In genomic region chr14:100279133-100279532, GRCh38 we compare ENCODE assay signal across 20 cellular contexts. TPM values are rescaled to one million over a fixed set of nuclear protein-coding genes. Genes with fewer than 3 reads are reported as not detected.
DNase-seq lines count a peak whose midpoint lies in the region; ATAC-seq and TF ChIP-seq lines count a peak whose summit lies in the region.
"Had no signal": no experiment of that assay in that cellular context is flagged by ENCODE, and none has a peak within 500 bp of the region (broad histone marks: within the 10 kb centered on the region; RNA-seq: fewer than 3 reads in every experiment).

No MANE protein-coding gene starts in this region.

- H3K23ac ChIP-seq in H9 (ENCODE audit: insufficient read length, low read depth, low read length): no peak overlapping the region

- TF ChIP-seq CTCF in CD4-positive, alpha-beta T cell (IDR thresholded peaks at IDR 0.05): no peak
- no peak for TF ChIP-seq CTCF in H9 (conservative IDR thresholded peaks at IDR 0.05)

- H4K91ac ChIP-seq in H9 (ENCODE audit: insufficient read length, low read depth, low read length): no peak overlapping the region

- no peak overlapping the region for H3K27ac ChIP-seq in CD4-positive, alpha-beta T cell (ENCODE audit: low read depth, low read length)
- H3K27ac ChIP-seq in H9 (ENCODE audit: insufficient read length, low read depth, low read length): no peak overlapping the region
- H3K27ac ChIP-seq: parathyroid adenoma had no signal

- H3K27ac Mint-ChIP-seq in CD4-positive, alpha-beta T cell: peak overlapping the region; percentile 71
- peak overlapping the region in 2 of 3 experiments; percentile 26 to 29; a peak in 2 of 7 replicates for H3K27ac Mint-ChIP-seq in H9
- peak overlapping the region; percentile 82 for H3K27ac Mint-ChIP-seq in activated T-helper 17 cell treated with anti-CD3 and anti-CD28 coated beads, Interleukin-2, amount 50 U/mL, for 72 hours
- peak overlapping the region in 9 of 10 donors; percentile 10 to 91 (median 65) for H3K27ac Mint-ChIP-seq in naive thymus-derived CD8-positive, alpha-beta T cell

- H2AK5ac ChIP-seq in H9 (ENCODE audit: insufficient read length, low read length): no peak overlapping the region

- H2BK120ac ChIP-seq in H9 (ENCODE audit: low read depth, low read length, poor library complexity, severe bottlenecking): no peak overlapping the region

- H3K18ac ChIP-seq in H9 (ENCODE audit: insufficient read length, low read depth, low read length): no peak overlapping the region

- ATAC-seq in CD4-positive, alpha-beta T cell (ENCODE audit: poor library complexity): no peak
- ATAC-seq in activated T-helper 17 cell treated with anti-CD3 and anti-CD28 coated beads, Interleukin-2, amount 50 U/mL, for 72 hours (replicated peaks): no peak
- ATAC-seq in naive thymus-derived CD8-positive, alpha-beta T cell: no peak
- no peak for ATAC-seq in GM21786 (IDR thresholded peaks at IDR 0.05; ENCODE audit: unreplicated experiment)
- ATAC-seq: gastrocnemius medialis had no signal

- H4K5ac ChIP-seq in H9 (ENCODE audit: insufficient read length, low read depth, low read length): no peak overlapping the region

- H3K56ac ChIP-seq in H9 (ENCODE audit: insufficient read length, low read depth, low read length): no peak overlapping the region

- peaks cover 8% of the 10 kb centered on the region; the same call in 1 of the 2 replicates for H3K79me2 ChIP-seq in H9 (ENCODE audit: insufficient read depth, low read length)

- no peaks in the 10 kb centered on the region for H3K9me3 ChIP-seq in CD4-positive, alpha-beta T cell (ENCODE audit: control insufficient read depth, low read length)
- H3K9me3 ChIP-seq in H9 (ENCODE audit: control insufficient read depth, low read depth, low read length): no peaks in the 10 kb centered on the region
- H3K9me3 ChIP-seq: BE2C, gastrocnemius medialis, HAP-1, left lung had no signal

- no peaks in the 10 kb centered on the region for H3K27me3 ChIP-seq in CD4-positive, alpha-beta T cell (ENCODE audit: control insufficient read depth, insufficient read depth, low read length)
- no peaks in the 10 kb centered on the region for H3K27me3 ChIP-seq in H9 (ENCODE audit: insufficient read depth, low read length)
- H3K27me3 ChIP-seq: BE2C, gastrocnemius medialis, left lung had no signal

- H2BK15ac ChIP-seq in H9 (ENCODE audit: low read depth, low read length): no peak overlapping the region

- H3K79me1 ChIP-seq in H9 (ENCODE audit: insufficient read depth, low read depth, low read length, poor library complexity, severe bottlenecking): peaks cover 6% of the 10 kb centered on the region

- no peak overlapping the region for H3K4ac ChIP-seq in H9 (ENCODE audit: low read depth, low read length)

- no peaks in the 10 kb centered on the region for H3K27me3 Mint-ChIP-seq in CD4-positive, alpha-beta T cell
- no peaks in the 10 kb centered on the region for H3K27me3 Mint-ChIP-seq in H9 (ENCODE audit: low read depth)
- H3K27me3 Mint-ChIP-seq in activated T-helper 17 cell treated with anti-CD3 and anti-CD28 coated beads, Interleukin-2, amount 50 U/mL, for 72 hours: no peaks in the 10 kb centered on the region
- no peaks in the 10 kb centered on the region for H3K27me3 Mint-ChIP-seq in naive thymus-derived CD8-positive, alpha-beta T cell

- H3K9ac ChIP-seq in H9 (ENCODE audit: extremely low read depth, insufficient read length, low read length): no peak overlapping the region
- H3K9ac ChIP-seq: parathyroid adenoma had no signal

- H4K8ac ChIP-seq in H9 (replicated peaks; ENCODE audit: insufficient read length, low read depth, low read length): no peak overlapping the region

- no peaks in the 10 kb centered on the region for H4K20me1 ChIP-seq in H9 (ENCODE audit: control insufficient read depth, insufficient read depth, insufficient read length)

- no peak overlapping the region for H3K4me2 ChIP-seq in H9 (ENCODE audit: insufficient read depth, insufficient read length, low read length)

- no peak overlapping the region for H2AFZ ChIP-seq in H9 (ENCODE audit: low read length)
- H2AFZ ChIP-seq: parathyroid adenoma had no signal

- no peak overlapping the region for H3T11ph ChIP-seq in H9 (ENCODE audit: low read length)

- no peak overlapping the region for H2BK12ac ChIP-seq in H9 (ENCODE audit: insufficient read length, low read depth, low read length)

- no peak overlapping the region for H3K4me3 Mint-ChIP-seq in CD4-positive, alpha-beta T cell
- no peak overlapping the region for H3K4me3 Mint-ChIP-seq in H9
- H3K4me3 Mint-ChIP-seq in activated T-helper 17 cell treated with anti-CD3 and anti-CD28 coated beads, Interleukin-2, amount 50 U/mL, for 72 hours: no peak overlapping the region
- no peak overlapping the region for H3K4me3 Mint-ChIP-seq in naive thymus-derived CD8-positive, alpha-beta T cell
- H3K4me3 Mint-ChIP-seq: dendritic cell treated with granulocyte-macrophage colony-stimulating factor and Interleukin-4, amounts not matched to agents 40 ng/mL and 50 ng/mL, for 4 days had no signal

- H3K9me3 Mint-ChIP-seq in CD4-positive, alpha-beta T cell: no peaks in the 10 kb centered on the region
- H3K9me3 Mint-ChIP-seq in H9: no peaks in the 10 kb centered on the region
- no peaks in the 10 kb centered on the region for H3K9me3 Mint-ChIP-seq in activated T-helper 17 cell treated with anti-CD3 and anti-CD28 coated beads, Interleukin-2, amount 50 U/mL, for 72 hours
- no peaks in the 10 kb centered on the region for H3K9me3 Mint-ChIP-seq in naive thymus-derived CD8-positive, alpha-beta T cell
- H3K9me3 Mint-ChIP-seq: dendritic cell treated with granulocyte-macrophage colony-stimulating factor and Interleukin-4, amounts not matched to agents 40 ng/mL and 50 ng/mL, for 4 days had no signal

- CTCF ChIA-PET in CD4-positive, alpha-beta T cell (lab: Charles Lee): interaction anchor here (1.3 kb wide), 1 partner anchor 55 kb away, joined by 3 read pairs; no protein-coding TSS in a partner anchor

- peaks cover 49% of the 10 kb centered on the region for H3K4me1 Mint-ChIP-seq in CD4-positive, alpha-beta T cell (ENCODE audit: low read depth)
- H3K4me1 Mint-ChIP-seq in H9: peaks cover 32 to 40% of the 10 kb centered on the region in 2 experiments
- peaks cover 29% of the 10 kb centered on the region for H3K4me1 Mint-ChIP-seq in activated T-helper 17 cell treated with anti-CD3 and anti-CD28 coated beads, Interleukin-2, amount 50 U/mL, for 72 hours
- H3K4me1 Mint-ChIP-seq in naive thymus-derived CD8-positive, alpha-beta T cell: peaks cover 25 to 50% (median 46%) of the 10 kb centered on the region in 4 donors

- no peak for DNase-seq in CD4-positive, alpha-beta T cell
- DNase-seq in H9: no peak
- no peak for DNase-seq in naive thymus-derived CD8-positive, alpha-beta T cell
- DNase-seq in NCI-H446 (lab: John Stamatoyannopoulos, UW): no peak
- DNase-seq in stimulated activated CD4-positive, alpha-beta T cell treated with anti-CD3 and anti-CD28 coated beads, Interleukin-4, amount 100 ng/mL, for 24 hours: no peak
- DNase-seq: BE2C, gastrocnemius medialis, NCI-H1417 treated with DMSO at 0.1 percent for 48 hours, NCI-H2171, NCI-H774 had no signal

- POLR2A ChIA-PET in CD4-positive, alpha-beta T cell (lab: Charles Lee): no interaction called here
- POLR2A ChIA-PET in naive thymus-derived CD8-positive, alpha-beta T cell (lab: Charles Lee): no interaction called here

- H3K4me1 ChIP-seq in H9 (ENCODE audit: insufficient read depth, low read length): no peaks in the 10 kb centered on the region; the same call in 1 of the 2 replicates
- H3K4me1 ChIP-seq: BE2C, HAP-1, parathyroid adenoma had no signal

- no CpG with 5 or more reads among the region's 2 CpGs for WGBS in H9 (ENCODE audit: extremely low coverage, insufficient read length, low lambda C conversion rate)

- intact Hi-C loops in CD4-positive, alpha-beta T cell (cut with DNase I, micrococcal nuclease): no loop called here

- H3K14ac ChIP-seq in H9 (ENCODE audit: insufficient read depth, low read length): no peak overlapping the region

- H2BK5ac ChIP-seq in H9 (ENCODE audit: insufficient read length, low read length): no peak overlapping the region

- peaks cover 61% of the 10 kb centered on the region for H3K36me3 Mint-ChIP-seq in CD4-positive, alpha-beta T cell (ENCODE audit: low read depth)
- peaks cover 20 to 39% (median 34%) of the 10 kb centered on the region in 3 experiments for H3K36me3 Mint-ChIP-seq in H9 (ENCODE audit: insufficient read depth in 1 of 3, low read depth in 3 of 3)
- peaks cover 73% of the 10 kb centered on the region for H3K36me3 Mint-ChIP-seq in activated T-helper 17 cell treated with anti-CD3 and anti-CD28 coated beads, Interleukin-2, amount 50 U/mL, for 72 hours (ENCODE audit: low read depth)
- H3K36me3 Mint-ChIP-seq in naive thymus-derived CD8-positive, alpha-beta T cell: peaks cover 0 to 62% (median 2%) of the 10 kb centered on the region in 3 donors

- no peaks in the 10 kb centered on the region for H3K23me2 ChIP-seq in H9 (ENCODE audit: insufficient read length, low read depth, low read length, poor library complexity, severe bottlenecking)

- H2BK20ac ChIP-seq in H9 (ENCODE audit: low read depth, low read length, poor library complexity, severe bottlenecking): no peak overlapping the region

RNA-seq across cellular contexts. Expression of gene SLC25A29, which starts 27.1 kb away (rescaled TPM):
- 1 to 10 TPM; 2.5 TPM for total RNA-seq in CD4-positive, alpha-beta T cell
- 161 and 175 TPM in 2 replicates for total RNA-seq in H9 (2021)
- 1 to 10 TPM; 3.8 to 9.3 TPM for total RNA-seq in activated T-helper 17 cell treated with anti-CD3 and anti-CD28 coated beads, Interleukin-2, amount 50 U/mL, for 72 hours
- 10 to 100 TPM; 16.1 to 18.5 TPM for total RNA-seq in naive thymus-derived CD8-positive, alpha-beta T cell
- polyA plus RNA-seq in naive thymus-derived CD8-positive, alpha-beta T cell: 1 to 10 TPM; 2.7 to 8.8 (median 4.1) TPM

RNA-seq across cellular contexts. Expression of gene YY1, which starts 40.2 kb away (rescaled TPM):
- 10 to 100 TPM; 68.9 to 70.4 TPM for total RNA-seq in CD4-positive, alpha-beta T cell
- 103 and 106 TPM in 2 replicates for total RNA-seq in H9 (2021)
- 10 to 100 TPM; 63.8 to 77.0 TPM for total RNA-seq in activated T-helper 17 cell treated with anti-CD3 and anti-CD28 coated beads, Interleukin-2, amount 50 U/mL, for 72 hours
- 100 to 1,000 TPM in 1 of 2 experiments, 10 to 100 TPM in 1; 93.2 to 102 TPM for total RNA-seq in naive thymus-derived CD8-positive, alpha-beta T cell
- 10 to 100 TPM; 15.0 to 16.5 (median 16.2) TPM for polyA plus RNA-seq in naive thymus-derived CD8-positive, alpha-beta T cell

RNA-seq across cellular contexts. Expression of gene SLC25A47, which starts 44.0 kb away (rescaled TPM):
- total RNA-seq in CD4-positive, alpha-beta T cell: not detected
- 0.13 TPM in 1 of 2 replicates, not detected in the other for total RNA-seq in H9 (2021)
- total RNA-seq in activated T-helper 17 cell treated with anti-CD3 and anti-CD28 coated beads, Interleukin-2, amount 50 U/mL, for 72 hours: not detected
- total RNA-seq in naive thymus-derived CD8-positive, alpha-beta T cell: not detected
- polyA plus RNA-seq in naive thymus-derived CD8-positive, alpha-beta T cell: not detected
- total RNA-seq: activated CD8-positive, alpha-beta memory T cell treated with anti-CD3 and anti-CD28 coated beads for 36 hours; epithelial cell of proximal tubule; left lung; LHCN-M2; temporal lobe had no signal

Comparison
In these comparisons a context has a peak if more than half of its experiments do, and no peak if none do; other contexts are left out.
1. H3K27ac Mint-ChIP-seq: peak in every context shown above with its lines; median percentile 82 in activated T-helper 17 cell treated with anti-CD3 and anti-CD28 coated beads, Interleukin-2, amount 50 U/mL, for 72 hours; 71 in CD4-positive, alpha-beta T cell; 65 in naive thymus-derived CD8-positive, alpha-beta T cell; 28 in H9.